25 cellular contexts compared by ENCODE assay signal in genomic region chr10:102279104-102279503, GRCh38. TPM values are rescaled to one million over a fixed set of nuclear protein-coding genes. Genes with fewer than 3 reads are reported as not detected.
DNase-seq lines count a peak whose midpoint lies in the region; ATAC-seq, FAIRE-seq and TF ChIP-seq lines count a peak whose summit lies in the region.
"Had no signal": no experiment of that assay in that cellular context is flagged by ENCODE, and none has a peak within 500 bp of the region (broad histone marks: within the 10 kb centered on the region; RNA-seq: fewer than 3 reads in every experiment).

No MANE protein-coding gene starts in this region.

- H3K36me3 ChIP-seq in BLaER1 (peaks cover 20% of the 10 kb centered on the region), K562 (ENCODE audit: control insufficient read depth, insufficient read depth, low read length) (peaks cover 6% of the 10 kb centered on the region; the same call in 1 of the 3 replicates), psoas muscle (ENCODE audit: insufficient read depth in 1 of 2, low read depth in 1 of 2) (peaks cover 0 to 5% of the 10 kb centered on the region in 2 donors)

- H2AFZ ChIP-seq in K562 (ENCODE audit: low read depth, low read length), result no peak overlapping the region

- in situ Hi-C loops in K562 (cut with MboI), result no loop called here

- TF ChIP-seq CTCF in K562 (IDR thresholded peaks at IDR 0.05 in 2 of 3, conservative IDR thresholded peaks at IDR 0.05 in 1 of 3; ENCODE audit: insufficient read depth in 2 of 3, low read depth in 1 of 3, low read length in 3 of 3), result no peak
- no peak for TF ChIP-seq CTCF in psoas muscle (IDR thresholded peaks at IDR 0.05)

- intact Hi-C loops in K562 (cut with micrococcal nuclease), result no loop called here
- intact Hi-C loops in psoas muscle (cut with DNase I), result no loop called here

- H3K4me1 ChIP-seq in BLaER1 (peaks cover 23% of the 10 kb centered on the region), K562 (replicated peaks in 1 of 2; ENCODE audit: control insufficient read depth in 2 of 2, insufficient read depth in 2 of 2, low read length in 2 of 2) (peaks cover 0 to 8% of the 10 kb centered on the region in 2 experiments; a peak in 2 of 5 replicates), psoas muscle (peaks cover 68% of the 10 kb centered on the region)
- H3K4me1 ChIP-seq: SJSA1 had no signal

- POLR2A ChIA-PET in K562 (lab: Yijun Ruan, JAX), result interaction anchor here (1.1 to 1.4 kb wide), 2 partner anchors 17 to 30 kb away, joined by 3 to 5 read pairs; no protein-coding TSS in a partner anchor

- H3K4me2 ChIP-seq in BLaER1 (0 out of 2 replicates have a peak overlapping the region, but pooled peaks have one; percentile 72), K562 (ENCODE audit: insufficient read depth, low read length) (no peak overlapping the region)

- H3K9me1 ChIP-seq in K562 (ENCODE audit: control insufficient read depth, insufficient read depth, low read length), result no peaks in the 10 kb centered on the region

- TF ChIP-seq POLR2A in K562 (conservative IDR thresholded peaks at IDR 0.05), result no peak

- CTCF ChIA-PET in K562 (lab: Yijun Ruan, JAX; ENCODE audit: low intra/inter-chr PET ratio), result no interaction called here

- TF ChIP-seq RAD21 in K562 (CRISPR knock-in tag; conservative IDR thresholded peaks at IDR 0.05 in 1 of 2, IDR thresholded peaks at IDR 0.05 in 1 of 2), result no peak

- DNase-seq in DMS79 treated with DMSO at 0.1 percent for 48 hours (lab: John Stamatoyannopoulos, UW) (peak; percentile 1), DMS79 (lab: John Stamatoyannopoulos, UW) (no peak), K562 (ENCODE audit: extremely low read depth in 1 of 4, low spot score in 3 of 4) (no peak), psoas muscle (no peak), T-helper 2 cell (no peak), middle frontal gyrus (ENCODE audit: extremely low spot score, low spot score) (no peak), NCI-H510A treated with DMSO at 0.1 percent for 48 hours (lab: John Stamatoyannopoulos, UW) (no peak)
- DNase-seq: CD4-positive, alpha-beta memory T cell; COR-L47; DND-41; NCI-H1092; NCI-H1417 treated with DMSO at 0.1 percent for 48 hours; NCI-H1694 treated with DMSO at 0.1 percent for 48 hours; NCI-H2081; NCI-H524 treated with DMSO at 0.1 percent for 48 hours; NCI-H774 had no signal

- no peak for TF ChIP-seq EP300 in K562 (IDR thresholded peaks at IDR 0.05; ENCODE audit: low read length)

- H3K27me3 ChIP-seq in BLaER1 (no peaks in the 10 kb centered on the region), K562 (ENCODE audit: control insufficient read depth in 2 of 2, insufficient read depth in 2 of 2, low read length in 2 of 2) (no peaks in the 10 kb centered on the region), psoas muscle (ENCODE audit: insufficient read depth in 3 of 3, low read length in 2 of 3) (no peaks in the 10 kb centered on the region)
- H3K27me3 ChIP-seq: SJSA1 had no signal

- H3K9me3 ChIP-seq in BLaER1 (no peaks in the 10 kb centered on the region), K562 (replicated peaks; ENCODE audit: control insufficient read depth, insufficient read depth, low read depth, low read length) (no peaks in the 10 kb centered on the region), psoas muscle (no peaks in the 10 kb centered on the region)
- H3K9me3 ChIP-seq: SJSA1 had no signal

- FAIRE-seq in K562 (lab: Jason Lieb, UNC), result peak; percentile 11
- FAIRE-seq: GM18507, H54, RCC 7860 had no signal

- H4K20me1 ChIP-seq in BLaER1 (peaks cover 95% of the 10 kb centered on the region), K562 (replicated peaks; ENCODE audit: control insufficient read depth, insufficient read depth, low read length) (peaks cover 9% of the 10 kb centered on the region; the same call in 1 of the 2 replicates)

- no peak overlapping the region for H3K9ac ChIP-seq in BLaER1
- H3K9ac ChIP-seq in K562 (ENCODE audit: insufficient read depth in 1 of 2, low read depth in 2 of 2, low read length in 2 of 2), result no peak overlapping the region

- H3K79me2 ChIP-seq in K562 (ENCODE audit: control insufficient read depth, insufficient read depth, low read length), result peaks cover 58% of the 10 kb centered on the region; the same call in 2 of the 3 replicates

- no peak overlapping the region for H3K4me3 ChIP-seq in BLaER1
- H3K4me3 ChIP-seq in K562, result no peak overlapping the region
- H3K4me3 ChIP-seq in psoas muscle, result no peak overlapping the region
- H3K4me3 ChIP-seq: SJSA1 had no signal

- H3K27ac ChIP-seq in BLaER1 (no peak overlapping the region), K562 (ENCODE audit: extremely low read depth, low read depth, low read length) (no peak overlapping the region), psoas muscle (peak overlapping the region; percentile 94)
- H3K27ac ChIP-seq: HL-60, SJSA1 had no signal

- ATAC-seq in K562 (no peak), psoas muscle (no peak)

- BruUV-seq in K562 (replicated peaks; lab: Mats Ljungman, UMichigan), result no TSS peak

RNA-seq across cellular contexts. Expression of gene GBF1, which starts 33.8 kb away (rescaled TPM):
- 75.4 and 122 TPM in 2 replicates for total RNA-seq in K562 (2011; cell fraction: chromatin; rRNA removed; ENCODE audit: low replicate concordance)
- 51.5 and 52.9 TPM in 2 replicates for total RNA-seq in K562 (2011; cell fraction: nucleolus; rRNA removed)
- total RNA-seq in K562 (2011; cell fraction: nucleoplasm; rRNA removed), result 48.7 and 49.8 TPM in 2 replicates
- total RNA-seq in K562 (2014; rRNA removed) (11.1 and 13.5 TPM in 2 replicates), K562 (2014; rRNA removed; fragmentation: Illumina TruSeq; extraction: Trizol) (9.4 and 10.0 TPM in 2 replicates), K562 (2015; rRNA removed; fragmentation: Illumina TruSeq; extraction: Trizol) (10.3 and 11.4 TPM in 2 replicates), K562 (2021) (25.0 and 28.0 TPM in 2 replicates), psoas muscle (10 to 100 TPM; 40.8 to 47.1 (median 44.2) TPM)
- polyA plus RNA-seq in K562 (2011; rRNA removed) (8.7 and 19.9 TPM in 2 replicates), K562 (2014; fragmentation: Illumina TruSeq; extraction: Trizol) (21.4 and 22.8 TPM in 2 replicates), K562 (2014; fragmentation: Nextera tagmentation; extraction: Ambion mirVana) (1 to 10 TPM in 1 of 2 experiments, under 1 TPM in 1; 0.69 to 1.3 TPM), K562 (2014; rRNA removed) (9.9 and 11.3 TPM in 2 replicates), psoas muscle (10 to 100 TPM; 14.1 to 32.0 (median 15.8) TPM)
- polyA plus RNA-seq in K562 (2011; cell fraction: cytosol; rRNA removed), result 8.4 and 10.0 TPM in 2 replicates
- 40.7 and 41.9 TPM in 2 replicates for polyA plus RNA-seq in K562 (2011; cell fraction: nucleus; rRNA removed)
- 19.5 and 27.2 TPM in 2 replicates for polyA plus RNA-seq in K562 (2012)
- 22.8 and 34.0 TPM in 2 replicates for polyA minus RNA-seq in K562 (2011; rRNA and poly(A)+ RNA removed)
- polyA minus RNA-seq in K562 (2011; cell fraction: cytosol; rRNA and poly(A)+ RNA removed), result 24.3 and 30.0 TPM in 2 replicates
- 24.9 and 58.9 TPM in 2 replicates for polyA minus RNA-seq in K562 (2011; cell fraction: nucleus; rRNA and poly(A)+ RNA removed)

RNA-seq across cellular contexts. Expression of gene PITX3, which starts 37.8 kb away (rescaled TPM):
- total RNA-seq in K562 (2011; cell fraction: chromatin; rRNA removed; ENCODE audit: low replicate concordance), result not detected in 2 replicates
- 0.17 and 0.53 TPM in 2 replicates for total RNA-seq in K562 (2011; cell fraction: nucleolus; rRNA removed)
- not detected in 2 replicates for total RNA-seq in K562 (2011; cell fraction: nucleoplasm; rRNA removed)
- total RNA-seq in K562 (2014; rRNA removed) (0.37 and 0.95 TPM in 2 replicates), K562 (2014; rRNA removed; fragmentation: Illumina TruSeq; extraction: Trizol) (not detected in 2 replicates), K562 (2015; rRNA removed; fragmentation: Illumina TruSeq; extraction: Trizol) (not detected in 2 replicates), K562 (2021) (0.56 and 0.98 TPM in 2 replicates), psoas muscle (1 to 10 TPM; 6.9 to 9.7 (median 8.8) TPM)
- polyA plus RNA-seq in K562 (2011; rRNA removed) (not detected in 2 replicates), K562 (2014; fragmentation: Illumina TruSeq; extraction: Trizol) (0.11 TPM in 1 of 2 replicates, not detected in the other), K562 (2014; fragmentation: Nextera tagmentation; extraction: Ambion mirVana) (not detected), K562 (2014; rRNA removed) (0.30 and 0.32 TPM in 2 replicates), psoas muscle (1 to 10 TPM; 2.0 to 7.6 (median 4.5) TPM)
- polyA plus RNA-seq in K562 (2011; cell fraction: cytosol; rRNA removed), result 0.12 and 0.60 TPM in 2 replicates
- 0.10 and 0.11 TPM in 2 replicates for polyA plus RNA-seq in K562 (2011; cell fraction: nucleus; rRNA removed)
- 0.07 TPM in 1 of 2 replicates, not detected in the other for polyA plus RNA-seq in K562 (2012)
- not detected in 2 replicates for polyA minus RNA-seq in K562 (2011; rRNA and poly(A)+ RNA removed)
- not detected in 2 replicates for polyA minus RNA-seq in K562 (2011; cell fraction: cytosol; rRNA and poly(A)+ RNA removed)
- polyA minus RNA-seq in K562 (2011; cell fraction: nucleus; rRNA and poly(A)+ RNA removed), result not detected in 2 replicates
- total RNA-seq: A172; CD4-positive, alpha-beta memory T cell; SJSA1 had no signal
- polyA plus RNA-seq: BJ; CD4-positive, alpha-beta memory T cell; IgD-negative memory B cell had no signal

RNA-seq across cellular contexts. Expression of gene ELOVL3, which starts 53.0 kb away (rescaled TPM):
- total RNA-seq in K562 (2011; cell fraction: chromatin; rRNA removed; ENCODE audit: low replicate concordance), result 0.32 and 1.4 TPM in 2 replicates
- 1.5 and 1.6 TPM in 2 replicates for total RNA-seq in K562 (2011; cell fraction: nucleolus; rRNA removed)
- 1.6 and 2.0 TPM in 2 replicates for total RNA-seq in K562 (2011; cell fraction: nucleoplasm; rRNA removed)
- total RNA-seq in K562 (2014; rRNA removed) (0.32 and 1.3 TPM in 2 replicates), K562 (2014; rRNA removed; fragmentation: Illumina TruSeq; extraction: Trizol) (0.87 and 1.3 TPM in 2 replicates), K562 (2015; rRNA removed; fragmentation: Illumina TruSeq; extraction: Trizol) (0.75 and 0.87 TPM in 2 replicates), K562 (2021) (0.86 and 1.2 TPM in 2 replicates), psoas muscle (under 1 TPM in 3 of 4 donors, not detected in 1; 0.25 to 0.54 (median 0.26) TPM)
- polyA plus RNA-seq in K562 (2011; rRNA removed) (1.9 and 3.0 TPM in 2 replicates), K562 (2014; fragmentation: Illumina TruSeq; extraction: Trizol) (1.3 and 1.5 TPM in 2 replicates), K562 (2014; fragmentation: Nextera tagmentation; extraction: Ambion mirVana) (1 to 10 TPM; 2.5 to 3.3 TPM), K562 (2014; rRNA removed) (0.86 and 1.3 TPM in 2 replicates), psoas muscle (under 1 TPM; 0.17 to 0.32 (median 0.26) TPM)
- 2.1 and 2.9 TPM in 2 replicates for polyA plus RNA-seq in K562 (2011; cell fraction: cytosol; rRNA removed)
- 0.69 and 1.2 TPM in 2 replicates for polyA plus RNA-seq in K562 (2011; cell fraction: nucleus; rRNA removed)
- polyA plus RNA-seq in K562 (2012), result 0.47 and 0.51 TPM in 2 replicates
- 0.84 and 1.1 TPM in 2 replicates for polyA minus RNA-seq in K562 (2011; rRNA and poly(A)+ RNA removed)
- polyA minus RNA-seq in K562 (2011; cell fraction: cytosol; rRNA and poly(A)+ RNA removed), result not detected in 2 replicates
- polyA minus RNA-seq in K562 (2011; cell fraction: nucleus; rRNA and poly(A)+ RNA removed), result 0.13 and 1.1 TPM in 2 replicates
- total RNA-seq: A172; CD4-positive, alpha-beta memory T cell; SJSA1 had no signal
- polyA plus RNA-seq: CD4-positive, alpha-beta memory T cell; IgD-negative memory B cell had no signal
